Comparison of ENCODE assay signal across 1 cellular context in the genomic region with DNA sequence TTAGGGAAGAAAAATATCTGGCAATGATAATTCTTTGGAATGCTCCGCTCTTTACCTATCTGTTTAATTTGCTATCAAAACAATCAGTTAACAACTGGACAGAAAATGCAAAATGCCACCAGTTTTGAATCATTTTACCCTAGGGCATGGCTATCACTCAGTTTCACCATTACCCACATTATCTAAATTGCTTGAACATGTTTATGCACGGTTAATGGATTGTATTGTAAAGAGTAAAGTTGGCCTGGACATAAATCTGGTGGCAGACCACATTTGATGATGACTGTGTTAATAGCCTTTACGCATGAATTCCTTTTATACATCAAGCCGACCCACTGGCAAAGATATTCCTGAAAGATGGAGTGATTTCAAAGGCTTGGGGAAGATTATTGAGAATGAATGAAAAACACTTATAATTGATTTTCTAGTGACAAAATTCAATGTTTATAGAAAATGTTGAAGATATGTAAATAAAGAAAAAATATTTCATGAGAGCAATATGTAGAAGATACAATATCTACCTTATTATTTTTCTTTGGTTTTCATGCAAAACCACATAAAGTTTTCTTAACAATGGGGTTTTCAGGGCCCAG.
TF ChIP-seq lines count a peak whose summit lies in the region.

No MANE protein-coding gene starts in this region.

TF ChIP-seq in HEK293, 187 proteins besides CTCF, POLR2A, EP300 and RAD21 (continued from another document and continues in another):
- TF ChIP-seq, protein P1, sequence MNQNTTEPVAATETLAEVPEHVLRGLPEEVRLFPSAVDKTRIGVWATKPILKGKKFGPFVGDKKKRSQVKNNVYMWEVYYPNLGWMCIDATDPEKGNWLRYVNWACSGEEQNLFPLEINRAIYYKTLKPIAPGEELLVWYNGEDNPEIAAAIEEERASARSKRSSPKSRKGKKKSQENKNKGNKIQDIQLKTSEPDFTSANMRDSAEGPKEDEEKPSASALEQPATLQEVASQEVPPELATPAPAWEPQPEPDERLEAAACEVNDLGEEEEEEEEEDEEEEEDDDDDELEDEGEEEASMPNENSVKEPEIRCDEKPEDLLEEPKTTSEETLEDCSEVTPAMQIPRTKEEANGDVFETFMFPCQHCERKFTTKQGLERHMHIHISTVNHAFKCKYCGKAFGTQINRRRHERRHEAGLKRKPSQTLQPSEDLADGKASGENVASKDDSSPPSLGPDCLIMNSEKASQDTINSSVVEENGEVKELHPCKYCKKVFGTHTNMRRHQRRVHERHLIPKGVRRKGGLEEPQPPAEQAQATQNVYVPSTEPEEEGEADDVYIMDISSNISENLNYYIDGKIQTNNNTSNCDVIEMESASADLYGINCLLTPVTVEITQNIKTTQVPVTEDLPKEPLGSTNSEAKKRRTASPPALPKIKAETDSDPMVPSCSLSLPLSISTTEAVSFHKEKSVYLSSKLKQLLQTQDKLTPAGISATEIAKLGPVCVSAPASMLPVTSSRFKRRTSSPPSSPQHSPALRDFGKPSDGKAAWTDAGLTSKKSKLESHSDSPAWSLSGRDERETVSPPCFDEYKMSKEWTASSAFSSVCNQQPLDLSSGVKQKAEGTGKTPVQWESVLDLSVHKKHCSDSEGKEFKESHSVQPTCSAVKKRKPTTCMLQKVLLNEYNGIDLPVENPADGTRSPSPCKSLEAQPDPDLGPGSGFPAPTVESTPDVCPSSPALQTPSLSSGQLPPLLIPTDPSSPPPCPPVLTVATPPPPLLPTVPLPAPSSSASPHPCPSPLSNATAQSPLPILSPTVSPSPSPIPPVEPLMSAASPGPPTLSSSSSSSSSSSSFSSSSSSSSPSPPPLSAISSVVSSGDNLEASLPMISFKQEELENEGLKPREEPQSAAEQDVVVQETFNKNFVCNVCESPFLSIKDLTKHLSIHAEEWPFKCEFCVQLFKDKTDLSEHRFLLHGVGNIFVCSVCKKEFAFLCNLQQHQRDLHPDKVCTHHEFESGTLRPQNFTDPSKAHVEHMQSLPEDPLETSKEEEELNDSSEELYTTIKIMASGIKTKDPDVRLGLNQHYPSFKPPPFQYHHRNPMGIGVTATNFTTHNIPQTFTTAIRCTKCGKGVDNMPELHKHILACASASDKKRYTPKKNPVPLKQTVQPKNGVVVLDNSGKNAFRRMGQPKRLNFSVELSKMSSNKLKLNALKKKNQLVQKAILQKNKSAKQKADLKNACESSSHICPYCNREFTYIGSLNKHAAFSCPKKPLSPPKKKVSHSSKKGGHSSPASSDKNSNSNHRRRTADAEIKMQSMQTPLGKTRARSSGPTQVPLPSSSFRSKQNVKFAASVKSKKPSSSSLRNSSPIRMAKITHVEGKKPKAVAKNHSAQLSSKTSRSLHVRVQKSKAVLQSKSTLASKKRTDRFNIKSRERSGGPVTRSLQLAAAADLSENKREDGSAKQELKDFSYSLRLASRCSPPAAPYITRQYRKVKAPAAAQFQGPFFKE (tag by site-specific recombination; IDR thresholded peaks at IDR 0.05; ENCODE audit: borderline replicate concordance) = no peak
- TF ChIP-seq ZNF510 (tag by site-specific recombination; IDR thresholded peaks at IDR 0.05; ENCODE audit: insufficient replicate concordance) = no peak
- TF ChIP-seq, protein P2, sequence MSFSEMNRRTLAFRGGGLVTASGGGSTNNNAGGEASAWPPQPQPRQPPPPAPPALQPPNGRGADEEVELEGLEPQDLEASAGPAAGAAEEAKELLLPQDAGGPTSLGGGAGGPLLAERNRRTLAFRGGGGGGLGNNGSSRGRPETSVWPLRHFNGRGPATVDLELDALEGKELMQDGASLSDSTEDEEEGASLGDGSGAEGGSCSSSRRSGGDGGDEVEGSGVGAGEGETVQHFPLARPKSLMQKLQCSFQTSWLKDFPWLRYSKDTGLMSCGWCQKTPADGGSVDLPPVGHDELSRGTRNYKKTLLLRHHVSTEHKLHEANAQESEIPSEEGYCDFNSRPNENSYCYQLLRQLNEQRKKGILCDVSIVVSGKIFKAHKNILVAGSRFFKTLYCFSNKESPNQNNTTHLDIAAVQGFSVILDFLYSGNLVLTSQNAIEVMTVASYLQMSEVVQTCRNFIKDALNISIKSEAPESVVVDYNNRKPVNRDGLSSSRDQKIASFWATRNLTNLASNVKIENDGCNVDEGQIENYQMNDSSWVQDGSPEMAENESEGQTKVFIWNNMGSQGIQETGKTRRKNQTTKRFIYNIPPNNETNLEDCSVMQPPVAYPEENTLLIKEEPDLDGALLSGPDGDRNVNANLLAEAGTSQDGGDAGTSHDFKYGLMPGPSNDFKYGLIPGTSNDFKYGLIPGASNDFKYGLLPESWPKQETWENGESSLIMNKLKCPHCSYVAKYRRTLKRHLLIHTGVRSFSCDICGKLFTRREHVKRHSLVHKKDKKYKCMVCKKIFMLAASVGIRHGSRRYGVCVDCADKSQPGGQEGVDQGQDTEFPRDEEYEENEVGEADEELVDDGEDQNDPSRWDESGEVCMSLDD (tag by site-specific recombination; IDR thresholded peaks at IDR 0.05) = 0 out of 2 replicates have a peak, but pooled peaks have one; percentile 40
- no peak for TF ChIP-seq ZNF350 (tag by site-specific recombination; IDR thresholded peaks at IDR 0.05)
- TF ChIP-seq ZNF394 (tag by site-specific recombination; IDR thresholded peaks at IDR 0.05; ENCODE audit: borderline replicate concordance) = peak; percentile 38; the same call in 1 of the 2 replicates
- TF ChIP-seq ZNF19 (tag by site-specific recombination; IDR thresholded peaks at IDR 0.05; ENCODE audit: low read depth) = 0 out of 2 replicates have a peak, but pooled peaks have one; percentile 81
- TF ChIP-seq, protein P3, sequence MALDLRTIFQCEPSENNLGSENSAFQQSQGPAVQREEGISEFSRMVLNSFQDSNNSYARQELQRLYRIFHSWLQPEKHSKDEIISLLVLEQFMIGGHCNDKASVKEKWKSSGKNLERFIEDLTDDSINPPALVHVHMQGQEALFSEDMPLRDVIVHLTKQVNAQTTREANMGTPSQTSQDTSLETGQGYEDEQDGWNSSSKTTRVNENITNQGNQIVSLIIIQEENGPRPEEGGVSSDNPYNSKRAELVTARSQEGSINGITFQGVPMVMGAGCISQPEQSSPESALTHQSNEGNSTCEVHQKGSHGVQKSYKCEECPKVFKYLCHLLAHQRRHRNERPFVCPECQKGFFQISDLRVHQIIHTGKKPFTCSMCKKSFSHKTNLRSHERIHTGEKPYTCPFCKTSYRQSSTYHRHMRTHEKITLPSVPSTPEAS (tag by site-specific recombination; IDR thresholded peaks at IDR 0.05) = peak; percentile 83
- no peak for TF ChIP-seq ZNF169 (tag by site-specific recombination; IDR thresholded peaks at IDR 0.05)
- TF ChIP-seq ZNF626 (tag by site-specific recombination; IDR thresholded peaks at IDR 0.05) = peak; percentile 74; the same call in 1 of the 2 replicates
- TF ChIP-seq MEIS1 (CRISPR knock-in tag; IDR thresholded peaks at IDR 0.05; ENCODE audit: borderline replicate concordance) = no peak
- TF ChIP-seq ZNF785 (tag by site-specific recombination; IDR thresholded peaks at IDR 0.05) = no peak
- no peak for TF ChIP-seq ZNF658 (tag by site-specific recombination; IDR thresholded peaks at IDR 0.05)
- TF ChIP-seq TRIM28 (IDR thresholded peaks at IDR 0.05; ENCODE audit: borderline replicate concordance, low read length) = no peak; the same call in 1 of the 2 replicates
- no peak for TF ChIP-seq SALL2 (tag by site-specific recombination; IDR thresholded peaks at IDR 0.05; ENCODE audit: borderline replicate concordance)
- no peak for TF ChIP-seq BCL11B (tag by site-specific recombination; IDR thresholded peaks at IDR 0.05; ENCODE audit: low read depth)
- TF ChIP-seq SP2 (tag by site-specific recombination; IDR thresholded peaks at IDR 0.05) = peak; percentile 30
- TF ChIP-seq ZBTB17 (tag by site-specific recombination; IDR thresholded peaks at IDR 0.05) = peak; percentile 61
- no peak for TF ChIP-seq ZNF560 (tag by site-specific recombination; IDR thresholded peaks at IDR 0.05; ENCODE audit: borderline replicate concordance)
- TF ChIP-seq, protein P4, sequence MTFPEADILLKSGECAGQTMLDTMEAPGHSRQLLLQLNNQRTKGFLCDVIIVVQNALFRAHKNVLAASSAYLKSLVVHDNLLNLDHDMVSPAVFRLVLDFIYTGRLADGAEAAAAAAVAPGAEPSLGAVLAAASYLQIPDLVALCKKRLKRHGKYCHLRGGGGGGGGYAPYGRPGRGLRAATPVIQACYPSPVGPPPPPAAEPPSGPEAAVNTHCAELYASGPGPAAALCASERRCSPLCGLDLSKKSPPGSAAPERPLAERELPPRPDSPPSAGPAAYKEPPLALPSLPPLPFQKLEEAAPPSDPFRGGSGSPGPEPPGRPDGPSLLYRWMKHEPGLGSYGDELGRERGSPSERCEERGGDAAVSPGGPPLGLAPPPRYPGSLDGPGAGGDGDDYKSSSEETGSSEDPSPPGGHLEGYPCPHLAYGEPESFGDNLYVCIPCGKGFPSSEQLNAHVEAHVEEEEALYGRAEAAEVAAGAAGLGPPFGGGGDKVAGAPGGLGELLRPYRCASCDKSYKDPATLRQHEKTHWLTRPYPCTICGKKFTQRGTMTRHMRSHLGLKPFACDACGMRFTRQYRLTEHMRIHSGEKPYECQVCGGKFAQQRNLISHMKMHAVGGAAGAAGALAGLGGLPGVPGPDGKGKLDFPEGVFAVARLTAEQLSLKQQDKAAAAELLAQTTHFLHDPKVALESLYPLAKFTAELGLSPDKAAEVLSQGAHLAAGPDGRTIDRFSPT (tag by site-specific recombination; IDR thresholded peaks at IDR 0.05) = no peak
- 0 out of 2 replicates have a peak, but pooled peaks have one; percentile 50 for TF ChIP-seq YY1 (tag by site-specific recombination; IDR thresholded peaks at IDR 0.05)
- no peak for TF ChIP-seq ZNF157 (tag by site-specific recombination; IDR thresholded peaks at IDR 0.05)
- TF ChIP-seq SP7 (tag by site-specific recombination; IDR thresholded peaks at IDR 0.05) = peak; percentile 83
- peak; percentile 92 for TF ChIP-seq IKZF3 (tag by site-specific recombination; IDR thresholded peaks at IDR 0.05)
- no peak for TF ChIP-seq ZSCAN16 (tag by site-specific recombination; IDR thresholded peaks at IDR 0.05)
- TF ChIP-seq, protein P5, sequence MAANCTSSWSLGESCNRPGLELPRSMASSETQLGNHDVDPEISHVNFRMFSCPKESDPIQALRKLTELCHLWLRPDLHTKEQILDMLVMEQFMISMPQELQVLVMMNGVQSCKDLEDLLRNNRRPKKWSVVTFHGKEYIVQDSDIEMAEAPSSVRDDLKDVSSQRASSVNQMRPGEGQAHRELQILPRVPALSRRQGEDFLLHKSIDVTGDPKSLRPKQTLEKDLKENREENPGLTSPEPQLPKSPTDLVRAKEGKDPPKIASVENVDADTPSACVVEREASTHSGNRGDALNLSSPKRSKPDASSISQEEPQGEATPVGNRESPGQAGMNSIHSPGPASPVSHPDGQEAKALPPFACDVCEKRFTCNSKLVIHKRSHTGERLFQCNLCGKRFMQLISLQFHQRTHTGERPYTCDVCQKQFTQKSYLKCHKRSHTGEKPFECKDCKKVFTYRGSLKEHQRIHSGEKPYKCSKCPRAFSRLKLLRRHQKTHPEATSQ (tag by site-specific recombination; IDR thresholded peaks at IDR 0.05) = no peak
- no peak for TF ChIP-seq GLI4 (tag by site-specific recombination; IDR thresholded peaks at IDR 0.05)
- TF ChIP-seq SCRT2 (tag by site-specific recombination; IDR thresholded peaks at IDR 0.05) = no peak
- no peak for TF ChIP-seq ZNF571 (tag by site-specific recombination; IDR thresholded peaks at IDR 0.05)
- no peak for TF ChIP-seq ZNF155 (tag by site-specific recombination; IDR thresholded peaks at IDR 0.05)
- TF ChIP-seq ZNF23 (tag by site-specific recombination; IDR thresholded peaks at IDR 0.05; ENCODE audit: borderline replicate concordance) = no peak
- TF ChIP-seq ZNF426 (tag by site-specific recombination; IDR thresholded peaks at IDR 0.05) = no peak
- TF ChIP-seq ZNF514 (tag by site-specific recombination; IDR thresholded peaks at IDR 0.05) = no peak
- TF ChIP-seq, protein P6, sequence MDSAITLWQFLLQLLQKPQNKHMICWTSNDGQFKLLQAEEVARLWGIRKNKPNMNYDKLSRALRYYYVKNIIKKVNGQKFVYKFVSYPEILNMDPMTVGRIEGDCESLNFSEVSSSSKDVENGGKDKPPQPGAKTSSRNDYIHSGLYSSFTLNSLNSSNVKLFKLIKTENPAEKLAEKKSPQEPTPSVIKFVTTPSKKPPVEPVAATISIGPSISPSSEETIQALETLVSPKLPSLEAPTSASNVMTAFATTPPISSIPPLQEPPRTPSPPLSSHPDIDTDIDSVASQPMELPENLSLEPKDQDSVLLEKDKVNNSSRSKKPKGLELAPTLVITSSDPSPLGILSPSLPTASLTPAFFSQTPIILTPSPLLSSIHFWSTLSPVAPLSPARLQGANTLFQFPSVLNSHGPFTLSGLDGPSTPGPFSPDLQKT (IDR thresholded peaks at IDR 0.05; ENCODE audit: borderline replicate concordance, low read depth, low read length) = no peak
- no peak for TF ChIP-seq ZNF138 (tag by site-specific recombination; IDR thresholded peaks at IDR 0.05; ENCODE audit: borderline replicate concordance)
- no peak for TF ChIP-seq ZFP41 (tag by site-specific recombination; IDR thresholded peaks at IDR 0.05; ENCODE audit: borderline replicate concordance)
- TF ChIP-seq ZNF530 (tag by site-specific recombination; IDR thresholded peaks at IDR 0.05; ENCODE audit: low read depth) = no peak
- TF ChIP-seq ZBTB8A (tag by site-specific recombination; IDR thresholded peaks at IDR 0.05) = peak; percentile 72
- TF ChIP-seq ZBTB48 (tag by site-specific recombination; IDR thresholded peaks at IDR 0.05) = no peak
- TF ChIP-seq ZNF544 (tag by site-specific recombination; IDR thresholded peaks at IDR 0.05) = no peak
- TF ChIP-seq ZNF292 (tag by site-specific recombination; IDR thresholded peaks at IDR 0.05; ENCODE audit: borderline replicate concordance, low read depth) = no peak
- 0 out of 2 replicates have a peak, but pooled peaks have one; percentile 68 for TF ChIP-seq ZNF324 (tag by site-specific recombination; IDR thresholded peaks at IDR 0.05)
- TF ChIP-seq ZNF623 (tag by site-specific recombination; IDR thresholded peaks at IDR 0.05) = peak; percentile 21; the same call in 1 of the 2 replicates
- TF ChIP-seq, protein P7, sequence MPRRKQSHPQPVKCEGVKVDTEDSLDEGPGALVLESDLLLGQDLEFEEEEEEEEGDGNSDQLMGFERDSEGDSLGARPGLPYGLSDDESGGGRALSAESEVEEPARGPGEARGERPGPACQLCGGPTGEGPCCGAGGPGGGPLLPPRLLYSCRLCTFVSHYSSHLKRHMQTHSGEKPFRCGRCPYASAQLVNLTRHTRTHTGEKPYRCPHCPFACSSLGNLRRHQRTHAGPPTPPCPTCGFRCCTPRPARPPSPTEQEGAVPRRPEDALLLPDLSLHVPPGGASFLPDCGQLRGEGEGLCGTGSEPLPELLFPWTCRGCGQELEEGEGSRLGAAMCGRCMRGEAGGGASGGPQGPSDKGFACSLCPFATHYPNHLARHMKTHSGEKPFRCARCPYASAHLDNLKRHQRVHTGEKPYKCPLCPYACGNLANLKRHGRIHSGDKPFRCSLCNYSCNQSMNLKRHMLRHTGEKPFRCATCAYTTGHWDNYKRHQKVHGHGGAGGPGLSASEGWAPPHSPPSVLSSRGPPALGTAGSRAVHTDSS (tag by site-specific recombination; IDR thresholded peaks at IDR 0.05) = peak; percentile 59; the same call in 1 of the 2 replicates
- no peak for TF ChIP-seq ZNF16 (tag by site-specific recombination; IDR thresholded peaks at IDR 0.05; ENCODE audit: low read depth)
- no peak for TF ChIP-seq ZNF266 (tag by site-specific recombination; IDR thresholded peaks at IDR 0.05; ENCODE audit: low read depth)
- no peak for TF ChIP-seq ZNF707 (tag by site-specific recombination; IDR thresholded peaks at IDR 0.05)
- 0 out of 2 replicates have a peak, but pooled peaks have one; percentile 23 for TF ChIP-seq SP3 (tag by site-specific recombination; IDR thresholded peaks at IDR 0.05)
- TF ChIP-seq ZBTB7A (tag by site-specific recombination; IDR thresholded peaks at IDR 0.05; ENCODE audit: low read depth) = no peak
- TF ChIP-seq ZNF747 (tag by site-specific recombination; IDR thresholded peaks at IDR 0.05) = no peak
- peak; percentile 99 for TF ChIP-seq GLI2 (tag by site-specific recombination; IDR thresholded peaks at IDR 0.05; ENCODE audit: borderline replicate concordance, low read depth)
